29 cellular contexts compared by ENCODE assay signal in the genomic region with DNA sequence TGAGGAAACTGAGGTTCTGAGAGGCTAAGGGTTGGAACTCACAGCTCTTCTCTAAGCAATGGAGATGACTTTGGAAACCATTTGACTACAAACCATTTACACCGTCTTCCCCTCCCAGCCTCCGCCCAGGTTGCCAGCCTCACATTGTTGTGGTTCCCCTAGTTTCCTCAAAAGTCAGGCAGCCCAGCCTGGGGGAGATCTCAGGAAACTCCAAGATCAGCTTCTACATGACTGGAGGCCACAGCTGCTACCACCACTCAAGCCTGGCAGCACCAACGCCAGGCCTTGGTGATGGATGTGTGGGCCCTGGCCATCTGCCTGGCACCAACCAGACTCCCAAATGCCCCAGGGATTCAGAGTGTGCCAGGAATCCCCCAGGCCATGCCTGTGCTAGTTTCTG.
DNase-seq lines count a peak whose midpoint lies in the region; ATAC-seq and TF ChIP-seq lines count a peak whose summit lies in the region.
"Had no signal": no experiment of that assay in that cellular context is flagged by ENCODE, and none has a peak within 500 bp of the region (broad histone marks: within the 10 kb centered on the region; RNA-seq: fewer than 3 reads in every experiment).

No MANE protein-coding gene starts in this region.

- H3K79me2 ChIP-seq in GM23248 (ENCODE audit: insufficient read depth), result no peaks in the 10 kb centered on the region
- no peaks in the 10 kb centered on the region for H3K79me2 ChIP-seq in osteoblast (ENCODE audit: insufficient read depth, low read length)

- no peak overlapping the region for H3K4me3 ChIP-seq in GM23248
- H3K4me3 ChIP-seq in RWPE2 (ENCODE audit: severe bottlenecking), result no peak overlapping the region
- H3K4me3 ChIP-seq in osteoblast (ENCODE audit: insufficient read depth, low read length), result no peak overlapping the region
- H3K4me3 ChIP-seq in effector memory CD4-positive, alpha-beta T cell (ENCODE audit: insufficient read depth, low read depth, low read length, poor library complexity, severe bottlenecking), result no peak overlapping the region
- H3K4me3 ChIP-seq: right lobe of liver, SK-N-MC, transverse colon had no signal

- TF ChIP-seq CTCF in RWPE2 (IDR thresholded peaks at IDR 0.05; ENCODE audit: poor library complexity, severe bottlenecking), result no peak
- TF ChIP-seq CTCF in chondrocyte (IDR thresholded peaks at IDR 0.05), result no peak
- TF ChIP-seq CTCF in osteoblast (IDR thresholded peaks at IDR 0.05; ENCODE audit: extremely low read depth, low read depth, low read length), result no peak

- H3K27me3 ChIP-seq in GM23248 (replicated peaks; ENCODE audit: insufficient read depth) (no peaks in the 10 kb centered on the region), RWPE2 (ENCODE audit: insufficient read depth, poor library complexity, severe bottlenecking) (no peaks in the 10 kb centered on the region), osteoblast (ENCODE audit: insufficient read depth, low read length) (no peaks in the 10 kb centered on the region)
- no peaks in the 10 kb centered on the region for H3K27me3 ChIP-seq in effector memory CD4-positive, alpha-beta T cell (replicated peaks; ENCODE audit: control insufficient read depth, insufficient read depth, low read length, poor library complexity, severe bottlenecking)
- H3K27me3 ChIP-seq: right lobe of liver, transverse colon had no signal

- peak overlapping the region; percentile 68 for H3K9ac ChIP-seq in GM23248

- no peaks in the 10 kb centered on the region for H3K9me2 ChIP-seq in GM23248 (ENCODE audit: insufficient read depth)

- H3K27ac Mint-ChIP-seq in chondrocyte (ENCODE audit: unreplicated experiment), result peak overlapping the region; percentile 96
- H3K27ac Mint-ChIP-seq: activated naive CD4-positive, alpha-beta T cell treated with anti-CD3 and anti-CD28 coated beads, Interleukin-2, amount 50 U/mL, for 72 hours; progenitor cell of endocrine pancreas; stimulated activated effector memory CD8-positive, alpha-beta T cell treated with anti-CD3 and anti-CD28 coated beads, Interleukin-12 subunit alpha, Interleukin-12 subunit beta, amount 100 ng/mL, for 72 hours had no signal

- H3K9me3 ChIP-seq in GM23248 (ENCODE audit: low read depth) (no peaks in the 10 kb centered on the region), RWPE2 (ENCODE audit: severe bottlenecking) (no peaks in the 10 kb centered on the region), osteoblast (ENCODE audit: low read depth, low read length) (no peaks in the 10 kb centered on the region)
- H3K9me3 ChIP-seq in effector memory CD4-positive, alpha-beta T cell (ENCODE audit: control insufficient read depth, low read length), result no peaks in the 10 kb centered on the region
- H3K9me3 ChIP-seq: neutrophil, right lobe of liver, transverse colon had no signal

- H3K4me2 ChIP-seq in GM23248 (ENCODE audit: unreplicated experiment) (peak overlapping the region; percentile 71), osteoblast (ENCODE audit: insufficient read depth, low read length) (no peak overlapping the region)

- WGBS in GM23248 (ENCODE audit: low coverage in 1 of 2, low lambda C conversion rate in 2 of 2, missing lambda C conversion rate in 2 of 2), 2 experiments, result 92 to 100% methylated on average over 3 of the region's 3 CpGs

- H3K4me1 ChIP-seq in GM23248 (ENCODE audit: insufficient read depth) (peaks cover 34% of the 10 kb centered on the region), RWPE2 (ENCODE audit: insufficient read depth, poor library complexity, severe bottlenecking) (peaks cover 24% of the 10 kb centered on the region), osteoblast (ENCODE audit: insufficient read depth, low read length) (peaks cover 26% of the 10 kb centered on the region)
- H3K4me1 ChIP-seq in effector memory CD4-positive, alpha-beta T cell (ENCODE audit: control insufficient read depth, insufficient read depth, low read length, poor library complexity, severe bottlenecking), result no peaks in the 10 kb centered on the region
- H3K4me1 ChIP-seq: right lobe of liver, transverse colon had no signal

- H3K36me3 Mint-ChIP-seq in chondrocyte (ENCODE audit: low read depth), result no peaks in the 10 kb centered on the region
- H3K36me3 Mint-ChIP-seq: activated naive CD4-positive, alpha-beta T cell treated with anti-CD3 and anti-CD28 coated beads, Interleukin-2, amount 50 U/mL, for 72 hours; stimulated activated effector memory CD8-positive, alpha-beta T cell treated with anti-CD3 and anti-CD28 coated beads, Interleukin-12 subunit alpha, Interleukin-12 subunit beta, amount 100 ng/mL, for 72 hours had no signal

- H3K27me3 Mint-ChIP-seq in chondrocyte (ENCODE audit: low read depth), result no peaks in the 10 kb centered on the region

- peaks cover 4% of the 10 kb centered on the region for H3K9me3 Mint-ChIP-seq in chondrocyte (ENCODE audit: low read depth)
- H3K9me3 Mint-ChIP-seq: activated naive CD4-positive, alpha-beta T cell treated with anti-CD3 and anti-CD28 coated beads, Interleukin-2, amount 50 U/mL, for 72 hours; stimulated activated effector memory CD8-positive, alpha-beta T cell treated with anti-CD3 and anti-CD28 coated beads, Interleukin-12 subunit alpha, Interleukin-12 subunit beta, amount 100 ng/mL, for 72 hours had no signal

- DNase-seq in GM23248 (no peak), RWPE2 (ENCODE audit: low spot score) (no peak), chondrocyte (ENCODE audit: low spot score) (no peak), osteoblast (ENCODE audit: insufficient read length, low spot score, missing footprints) (no peak), AML-193 (lab: John Stamatoyannopoulos, UW) (no peak), HuH-7 (ENCODE audit: low spot score) (no peak), SW480 (ENCODE audit: low spot score) (no peak)
- no peak for DNase-seq in effector memory CD4-positive, alpha-beta T cell
- DNase-seq: activated CD4-positive, alpha-beta T cell treated with anti-CD3 and anti-CD28 coated beads for 4 hours; activated effector memory CD4-positive, alpha-beta T cell treated with Interleukin-2 at 50 U/mL for 16 hours; activated T-cell treated with anti-CD3 and anti-CD28 coated beads for 4 hours; amygdala; COR-L47; effector CD8-positive, alpha-beta T cell; islet precursor cell; left ventricle myocardium superior; NCI-H1092 treated with DMSO at 0.1 percent for 48 hours; NCI-H1694 treated with DMSO at 0.1 percent for 48 hours; NCI-H82; right lobe of liver; RPMI8226; transverse colon had no signal

- peaks cover 47% of the 10 kb centered on the region for H3K4me1 Mint-ChIP-seq in chondrocyte (ENCODE audit: low read depth)
- H3K4me1 Mint-ChIP-seq: stimulated activated effector memory CD8-positive, alpha-beta T cell treated with anti-CD3 and anti-CD28 coated beads, Interleukin-12 subunit alpha, Interleukin-12 subunit beta, amount 100 ng/mL, for 72 hours had no signal

- ATAC-seq in RWPE2 (ENCODE audit: low read depth), result no peak
- ATAC-seq: activated naive CD4-positive, alpha-beta T cell treated with anti-CD3 and anti-CD28 coated beads, Interleukin-2, amount 50 U/mL, for 72 hours; left ventricle myocardium superior; right lobe of liver; stimulated activated effector memory CD8-positive, alpha-beta T cell treated with anti-CD3 and anti-CD28 coated beads, Interleukin-12 subunit alpha, Interleukin-12 subunit beta, amount 100 ng/mL, for 72 hours had no signal

- H3K36me3 ChIP-seq in GM23248 (ENCODE audit: low read depth) (no peaks in the 10 kb centered on the region), RWPE2 (ENCODE audit: low read depth) (no peaks in the 10 kb centered on the region), osteoblast (ENCODE audit: insufficient read depth, low read length) (no peaks in the 10 kb centered on the region)
- no peaks in the 10 kb centered on the region for H3K36me3 ChIP-seq in effector memory CD4-positive, alpha-beta T cell (ENCODE audit: control insufficient read depth, insufficient read depth, low read length)
- H3K36me3 ChIP-seq: neutrophil, right lobe of liver, transverse colon had no signal

- H3K4me3 Mint-ChIP-seq in chondrocyte (ENCODE audit: unreplicated experiment), result no peak overlapping the region
- H3K4me3 Mint-ChIP-seq: stimulated activated effector memory CD8-positive, alpha-beta T cell treated with anti-CD3 and anti-CD28 coated beads, Interleukin-12 subunit alpha, Interleukin-12 subunit beta, amount 100 ng/mL, for 72 hours had no signal

- H2AFZ ChIP-seq in GM23248 (peak overlapping the region; percentile 81), osteoblast (ENCODE audit: low read length) (peak overlapping the region; percentile 79)

- no peaks in the 10 kb centered on the region for H4K20me1 ChIP-seq in GM23248 (ENCODE audit: insufficient read depth)
- no peaks in the 10 kb centered on the region for H4K20me1 ChIP-seq in osteoblast (ENCODE audit: insufficient read depth, low read length)

- peaks cover 28% of the 10 kb centered on the region for H3F3A ChIP-seq in GM23248 (ENCODE audit: insufficient read depth)

- in situ Hi-C loops in GM23248 (cut with MboI), result no loop called here

- H3K27ac ChIP-seq in GM23248 (peak overlapping the region; percentile 92), RWPE2 (ENCODE audit: poor library complexity, severe bottlenecking) (peak overlapping the region; percentile 28), osteoblast (ENCODE audit: low read depth, low read length) (peak overlapping the region; percentile 94)
- no peak overlapping the region for H3K27ac ChIP-seq in effector memory CD4-positive, alpha-beta T cell (ENCODE audit: insufficient read depth, low read length, poor library complexity, severe bottlenecking)
- H3K27ac ChIP-seq: C4-2B, neutrophil, right lobe of liver, SK-N-MC, transverse colon, VCaP had no signal
